21 cellular contexts compared by ENCODE assay signal in the genomic region with DNA sequence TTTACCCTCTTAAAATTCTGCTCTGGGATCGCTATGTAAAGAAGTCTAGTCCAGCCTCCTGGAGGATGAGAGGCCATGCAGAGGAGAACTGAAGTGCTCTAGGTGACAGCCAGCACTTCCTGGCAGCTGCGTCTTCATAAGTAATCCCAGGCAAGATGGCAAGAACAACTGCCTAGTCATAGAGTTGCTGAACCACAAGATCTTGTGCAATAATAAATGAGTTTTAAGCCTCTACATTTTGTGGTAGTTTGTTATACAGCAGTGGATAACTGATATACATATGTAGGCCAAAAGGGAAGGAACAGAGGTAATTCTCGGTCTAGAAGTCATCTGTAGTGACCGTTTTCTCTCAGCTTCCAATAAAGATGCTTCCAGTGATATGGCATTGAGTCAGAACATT.
DNase-seq lines count a peak whose midpoint lies in the region; ATAC-seq and TF ChIP-seq lines count a peak whose summit lies in the region.
"Had no signal": no experiment of that assay in that cellular context is flagged by ENCODE, and none has a peak within 500 bp of the region (broad histone marks: within the 10 kb centered on the region; RNA-seq: fewer than 3 reads in every experiment).

No MANE protein-coding gene starts in this region.

- no peaks in the 10 kb centered on the region; the same call in 1 of the 2 replicates for H3K9me3 ChIP-seq in SJCRH30 (replicated peaks)

- H3K27me3 ChIP-seq in SJCRH30: no peaks in the 10 kb centered on the region
- H3K27me3 ChIP-seq: right atrium auricular region had no signal

- peaks cover 12% of the 10 kb centered on the region for H3K4me1 ChIP-seq in SJCRH30
- H3K4me1 ChIP-seq: right atrium auricular region had no signal

- ATAC-seq in HG03159 (IDR thresholded peaks at IDR 0.05; ENCODE audit: unreplicated experiment): no peak
- ATAC-seq: HCT116; stimulated activated naive B cell treated with anti-CD40 and anti-IgM and Interleukin-4, amounts not matched to agents 10 μg/mL and 1 μg/mL and 100 μg/mL, for 72 hours had no signal

- H3K36me3 ChIP-seq in SJCRH30: no peaks in the 10 kb centered on the region
- H3K36me3 ChIP-seq: right atrium auricular region had no signal

- no peak for TF ChIP-seq CTCF in AG10803 (conservative IDR thresholded peaks at IDR 0.05; ENCODE audit: low read length)
- TF ChIP-seq CTCF in fibroblast of mammary gland (conservative IDR thresholded peaks at IDR 0.05; ENCODE audit: control insufficient read depth, insufficient read depth, low read depth, low read length): no peak

- DNase-seq in AG10803 (ENCODE audit: low read depth) (peak; percentile 46), HT1080 (ENCODE audit: low read depth) (peak; percentile 50), SJCRH30 (peak; percentile 57 to 71), fibroblast of mammary gland (ENCODE audit: low read depth) (peak; percentile 86), activated T-cell treated with anti-CD3 and anti-CD28 coated beads for 4 hours (no peak)
- no peak for DNase-seq in activated naive CD4-positive, alpha-beta T cell treated with anti-CD3 and anti-CD28 coated beads, Interleukin-2, amount 50 U/mL, for 16 hours
- no peak for DNase-seq in activated T-cell treated with anti-CD3 and anti-CD28 coated beads, Interleukin-2, amount 50 U/mL, for 48 hours
- DNase-seq: activated naive CD4-positive, alpha-beta T cell treated with Interleukin-2 at 50 U/mL for 16 hours; aorta; CD4-positive, alpha-beta T cell; DMS53; glutamatergic neuron; Karpas-422; NCI-H226; NK-92 treated with Interleukin-12 subunit alpha and Interleukin-12 subunit beta, amount 100 ng/mL, for 24 hours; nucleus accumbens; stimulated activated naive B cell treated with anti-CD40 and anti-IgM and Interleukin-4, amounts not matched to agents 10 μg/mL and 1 μg/mL and 100 μg/mL, for 72 hours; T-helper 1 cell had no signal

- H3K4me3 ChIP-seq in AG10803 (ENCODE audit: low read length) (no peak overlapping the region), SJCRH30 (no peak overlapping the region), fibroblast of mammary gland (ENCODE audit: control insufficient read depth, low read depth, low read length) (no peak overlapping the region)
- H3K4me3 ChIP-seq: right atrium auricular region had no signal

- no peak overlapping the region for H3K27ac ChIP-seq in SJCRH30
- H3K27ac ChIP-seq: right atrium auricular region had no signal

Comparison
In these comparisons a context has a peak if more than half of its experiments do, and no peak if none do; other contexts are left out.
1. DNase-seq: peak in AG10803 (single experiment), HT1080 (single experiment), SJCRH30 (2 of 2) and fibroblast of mammary gland (single experiment); none in activated naive CD4-positive, alpha-beta T cell treated with anti-CD3 and anti-CD28 coated beads, Interleukin-2, amount 50 U/mL, for 16 hours (single experiment), activated T-cell treated with anti-CD3 and anti-CD28 coated beads for 4 hours (single experiment) and activated T-cell treated with anti-CD3 and anti-CD28 coated beads, Interleukin-2, amount 50 U/mL, for 48 hours (0 of 2).